In the genomic region with DNA sequence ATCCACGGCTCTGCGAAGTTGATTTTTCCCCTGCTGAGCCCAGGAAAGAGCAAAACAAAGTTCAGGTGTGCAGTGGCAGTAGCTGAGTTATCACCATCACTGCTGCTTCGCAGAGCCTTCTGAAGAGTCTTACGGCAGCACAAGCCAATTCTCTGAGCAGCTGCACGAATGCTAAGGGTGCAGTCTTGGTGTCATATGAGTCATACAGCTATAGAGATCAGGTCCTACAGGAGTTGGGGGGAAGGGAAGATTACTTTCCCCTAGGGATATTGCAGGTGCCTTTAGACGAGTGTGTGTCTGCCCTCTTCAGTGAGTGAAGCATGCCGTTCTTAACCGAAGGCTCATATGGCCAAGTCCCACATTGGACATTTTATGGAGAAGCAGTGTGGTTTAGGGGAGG, we compare ENCODE assay signal across 10 cellular contexts.
DNase-seq lines count a peak whose midpoint lies in the region; ATAC-seq, FAIRE-seq and TF ChIP-seq lines count a peak whose summit lies in the region.
"Had no signal": no experiment of that assay in that cellular context is flagged by ENCODE, and none has a peak within 500 bp of the region (broad histone marks: within the 10 kb centered on the region; RNA-seq: fewer than 3 reads in every experiment).

No MANE protein-coding gene starts in this region.

- H3K27ac Mint-ChIP-seq in CD4-positive, CD25-positive, alpha-beta regulatory T cell, result no peak overlapping the region
- H3K27ac Mint-ChIP-seq: dendritic cell treated with granulocyte-macrophage colony-stimulating factor and Interleukin-4, amounts not matched to agents 40 ng/mL and 50 ng/mL, for 4 days had no signal

- peak overlapping the region; percentile 68 for H3K27ac ChIP-seq in CD4-positive, CD25-positive, alpha-beta regulatory T cell (ENCODE audit: insufficient read depth, low read length, poor library complexity, severe bottlenecking)
- H3K27ac ChIP-seq in OCI-LY7 (ENCODE audit: low read depth, low read length, poor library complexity, severe bottlenecking) (no peak overlapping the region), body of pancreas (no peak overlapping the region), pancreas (no peak overlapping the region)
- H3K27ac ChIP-seq: lower lobe of right lung had no signal

- H3K4me1 ChIP-seq in CD4-positive, CD25-positive, alpha-beta regulatory T cell (ENCODE audit: control insufficient read depth, insufficient read depth, low read length, poor library complexity, severe bottlenecking), result peaks cover 75% of the 10 kb centered on the region
- H3K4me1 ChIP-seq in OCI-LY7 (ENCODE audit: insufficient read depth, low read length, poor library complexity, severe bottlenecking) (peaks cover 25% of the 10 kb centered on the region), body of pancreas (no peaks in the 10 kb centered on the region), pancreas (no peaks in the 10 kb centered on the region)

- peak overlapping the region; percentile 22; the same call in 1 of the 2 replicates for H3K4me2 ChIP-seq in OCI-LY7 (ENCODE audit: low read length)

- H3K4me3 Mint-ChIP-seq in CD4-positive, CD25-positive, alpha-beta regulatory T cell, result no peak overlapping the region
- H3K4me3 Mint-ChIP-seq: dendritic cell treated with granulocyte-macrophage colony-stimulating factor and Interleukin-4, amounts not matched to agents 40 ng/mL and 50 ng/mL, for 4 days had no signal

- H2AFZ ChIP-seq in OCI-LY7 (ENCODE audit: low read length), result no peak overlapping the region

- H3K9me3 ChIP-seq in CD4-positive, CD25-positive, alpha-beta regulatory T cell (ENCODE audit: control insufficient read depth in 2 of 2, low read length in 2 of 2), result no peaks in the 10 kb centered on the region
- H3K9me3 ChIP-seq in OCI-LY7 (ENCODE audit: low read length) (no peaks in the 10 kb centered on the region), body of pancreas (no peaks in the 10 kb centered on the region), pancreas (no peaks in the 10 kb centered on the region)
- H3K9me3 ChIP-seq: lower lobe of right lung had no signal

- H3K4me1 Mint-ChIP-seq in CD4-positive, CD25-positive, alpha-beta regulatory T cell, result peaks cover 15 to 44% (median 20%) of the 10 kb centered on the region in 4 donors

- TF ChIP-seq POLR2A in body of pancreas (IDR thresholded peaks at IDR 0.05), result no peak

- intact Hi-C loops in OCI-LY7 (cut with micrococcal nuclease; ENCODE audit: unreplicated experiment), result no loop called here
- intact Hi-C loops in body of pancreas (cut with DNase I), result no loop called here
- intact Hi-C loops in pancreas (cut with DNase I), result no loop called here

- H3K36me3 Mint-ChIP-seq in CD4-positive, CD25-positive, alpha-beta regulatory T cell, result peaks cover 26% of the 10 kb centered on the region

- no TSS peak for BruUV-seq in OCI-LY7 (replicated peaks; lab: Mats Ljungman, UMichigan)

- peak overlapping the region; percentile 41 for H3K4me3 ChIP-seq in CD4-positive, CD25-positive, alpha-beta regulatory T cell (ENCODE audit: low read depth, low read length)
- H3K4me3 ChIP-seq in OCI-LY7 (ENCODE audit: low read depth, low read length, poor library complexity, severe bottlenecking) (no peak overlapping the region), body of pancreas (no peak overlapping the region), pancreas (no peak overlapping the region)
- H3K4me3 ChIP-seq: lower lobe of right lung had no signal

- no peaks in the 10 kb centered on the region for H3K27me3 ChIP-seq in CD4-positive, CD25-positive, alpha-beta regulatory T cell (ENCODE audit: control insufficient read depth, insufficient read depth, low read length)
- H3K27me3 ChIP-seq in body of pancreas (no peaks in the 10 kb centered on the region), pancreas (no peaks in the 10 kb centered on the region)

- H3K79me2 ChIP-seq in OCI-LY7 (ENCODE audit: insufficient read depth, low read depth, low read length), result no peaks in the 10 kb centered on the region

- WGBS in body of pancreas, 2 donors, result 70 to 77% methylated on average over 8 of the region's 8 CpGs
- 75 to 82% methylated on average over 8 of the region's 8 CpGs for WGBS in pancreas, 2 donors

- DNase-seq in CD4-positive, CD25-positive, alpha-beta regulatory T cell, result peak in 1 of 3 donors; percentile 57
- DNase-seq in OCI-LY7 (ENCODE audit: low spot score), result no peak
- DNase-seq in body of pancreas, result no peak
- DNase-seq in stimulated activated CD8-positive, alpha-beta memory T cell treated with anti-CD3 and anti-CD28 coated beads, Interleukin-4, amount 100 ng/mL, for 48 hours, result no peak
- no peak for DNase-seq in pancreas
- no peak for DNase-seq in SK-N-DZ (ENCODE audit: low spot score)
- DNase-seq: lower lobe of right lung had no signal

- no peaks in the 10 kb centered on the region for H3K9me2 ChIP-seq in OCI-LY7 (ENCODE audit: insufficient read depth, low read length)

- no peaks in the 10 kb centered on the region for H3K9me3 Mint-ChIP-seq in CD4-positive, CD25-positive, alpha-beta regulatory T cell
- H3K9me3 Mint-ChIP-seq: dendritic cell treated with granulocyte-macrophage colony-stimulating factor and Interleukin-4, amounts not matched to agents 40 ng/mL and 50 ng/mL, for 4 days had no signal

- TF ChIP-seq CTCF in OCI-LY7 (conservative IDR thresholded peaks at IDR 0.05; ENCODE audit: low read length) (no peak), body of pancreas (IDR thresholded peaks at IDR 0.05) (no peak), pancreas (IDR thresholded peaks at IDR 0.05) (no peak)

- peak; percentile 82 to 85 for ATAC-seq in CD4-positive, CD25-positive, alpha-beta regulatory T cell (ENCODE audit: low read depth in 2 of 2)
- ATAC-seq in GM19025 (IDR thresholded peaks at IDR 0.05; ENCODE audit: low read depth, unreplicated experiment), result peak; percentile 35
- peak; percentile 53 for ATAC-seq in HG02973 (IDR thresholded peaks at IDR 0.05; ENCODE audit: unreplicated experiment)
- ATAC-seq in body of pancreas, result no peak
- no peak for ATAC-seq in pancreas
- ATAC-seq: lower lobe of right lung had no signal

- POLR2A ChIA-PET in OCI-LY7 (lab: Charles Lee), result interaction anchor here (3.9 kb wide), 1 partner anchor 10 kb away, joined by 11 read pairs; no protein-coding TSS in a partner anchor

- peaks cover 62% of the 10 kb centered on the region for H3K36me3 ChIP-seq in CD4-positive, CD25-positive, alpha-beta regulatory T cell (ENCODE audit: control insufficient read depth, insufficient read depth, low read length)
- H3K36me3 ChIP-seq in OCI-LY7 (ENCODE audit: insufficient read depth, low read length) (no peaks in the 10 kb centered on the region), body of pancreas (replicated peaks in 1 of 2; ENCODE audit: insufficient read depth in 1 of 2, low read depth in 2 of 2) (no peaks in the 10 kb centered on the region), pancreas (no peaks in the 10 kb centered on the region)

- H4K20me1 ChIP-seq in OCI-LY7 (ENCODE audit: insufficient read depth, low read length), result no peaks in the 10 kb centered on the region

- CTCF ChIA-PET in OCI-LY7 (lab: Charles Lee; ENCODE audit: unreplicated experiment), result no interaction called here

- FAIRE-seq in pancreas (lab: Jason Lieb, UNC), result no peak

- no peaks in the 10 kb centered on the region for H3K27me3 Mint-ChIP-seq in CD4-positive, CD25-positive, alpha-beta regulatory T cell
- H3K27me3 Mint-ChIP-seq: dendritic cell treated with granulocyte-macrophage colony-stimulating factor and Interleukin-4, amounts not matched to agents 40 ng/mL and 50 ng/mL, for 4 days had no signal

Comparison
In these comparisons a context has a peak if more than half of its experiments do, and no peak if none do; other contexts are left out.
1. ATAC-seq: peak in CD4-positive, CD25-positive, alpha-beta regulatory T cell (2 of 2), GM19025 (single experiment) and HG02973 (single experiment); none in body of pancreas (single experiment) and pancreas (0 of 4).